7 cellular contexts compared by ENCODE assay signal in the genomic region with DNA sequence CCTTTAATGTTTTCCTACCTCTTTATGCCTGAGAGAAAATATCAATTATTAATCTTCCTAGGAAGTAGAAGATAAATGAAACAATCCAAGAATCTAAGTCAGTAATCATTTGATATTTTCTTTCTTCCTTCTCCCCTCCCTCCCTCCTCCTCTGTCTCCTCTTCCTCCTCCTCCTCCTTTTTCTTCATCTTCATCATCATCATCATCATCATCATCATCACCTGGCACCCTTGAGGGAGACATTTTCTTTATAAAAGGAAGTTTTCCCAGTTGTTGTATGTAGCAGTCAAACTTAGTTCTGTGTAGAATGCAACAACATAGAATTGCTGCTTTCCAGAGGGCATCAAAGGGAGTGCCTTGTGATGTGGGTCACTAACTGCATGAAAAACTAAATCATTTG.
"Had no signal": no experiment of that assay in that cellular context is flagged by ENCODE, and none has a peak within 500 bp of the region (broad histone marks: within the 10 kb centered on the region; RNA-seq: fewer than 3 reads in every experiment).

No MANE protein-coding gene starts in this region.

- H3K9me3 Mint-ChIP-seq: IgD-negative memory B cell had no signal

- DNase-seq: GM23248, GOT3, H7, KBM-7 had no signal

- H3K27ac Mint-ChIP-seq: IgD-negative memory B cell had no signal

- ATAC-seq: HCT116 had no signal

- H3K9me3 ChIP-seq: HAP-1 had no signal

- H3K36me3 Mint-ChIP-seq: IgD-negative memory B cell had no signal

- H3K4me1 Mint-ChIP-seq: IgD-negative memory B cell had no signal

- H3K4me3 ChIP-seq: GM23248, HAP-1 had no signal

- H3K4me1 ChIP-seq: HAP-1 had no signal

- H3K27ac ChIP-seq: GM23248 had no signal

- H3K4me3 Mint-ChIP-seq: IgD-negative memory B cell had no signal
